23 cellular contexts compared by ENCODE assay signal in genomic region chr2:158841839-158842238, GRCh38. TPM values are rescaled to one million over a fixed set of nuclear protein-coding genes. Genes with fewer than 3 reads are reported as not detected.
DNase-seq lines count a peak whose midpoint lies in the region; FAIRE-seq and TF ChIP-seq lines count a peak whose summit lies in the region.
"Had no signal": no experiment of that assay in that cellular context is flagged by ENCODE, and none has a peak within 500 bp of the region (broad histone marks: within the 10 kb centered on the region; RNA-seq: fewer than 3 reads in every experiment).

No MANE protein-coding gene starts in this region.

- intact Hi-C loops in kidney (cut with DNase I) (no loop called here), testis (cut with DNase I; ENCODE audit: low total_unique reads) (no loop called here)

- H3K4me3 ChIP-seq in kidney (ENCODE audit: low read length in 2 of 2) (no peak overlapping the region), testis (no peak overlapping the region), MG63 (no peak overlapping the region)
- H3K4me3 ChIP-seq: BLaER1, transverse colon had no signal

- H3K4me1 ChIP-seq in kidney (ENCODE audit: control insufficient read depth in 1 of 2, insufficient read depth in 1 of 2, low read depth in 1 of 2, low read length in 2 of 2) (peaks cover 4% of the 10 kb centered on the region in 2 donors), testis (peaks cover 9% of the 10 kb centered on the region)
- H3K4me1 ChIP-seq: BLaER1 had no signal

- no peak overlapping the region for H3K27ac ChIP-seq in kidney (ENCODE audit: low read depth in 2 of 2, low read length in 2 of 2)
- H3K27ac ChIP-seq in testis = peak overlapping the region; percentile 21 to 53
- H3K27ac ChIP-seq: BLaER1 had no signal

- DNase-seq in GM04504 (ENCODE audit: low read depth) (peak; percentile 57), kidney (no peak), testis (no peak), NCI-H748 treated with DMSO at 0.1 percent for 48 hours (lab: John Stamatoyannopoulos, UW) (no peak), NCI-H524 (lab: John Stamatoyannopoulos, UW) (no peak), MG63 (no peak), HPDE6-E6E7 (ENCODE audit: extremely low spot score) (no peak)
- DNase-seq: activated CD4-positive, alpha-beta T cell treated with anti-CD3 and anti-CD28 coated beads for 1 hour; activated CD8-positive, alpha-beta memory T cell treated with anti-CD3 and anti-CD28 coated beads, Interleukin-2, amount 50 U/mL, for 4 hours; activated naive CD4-positive, alpha-beta T cell; DMS79; effector memory CD8-positive, alpha-beta T cell; glutamatergic neuron; islet precursor cell; NCI-H2171 treated with DMSO at 0.1 percent for 48 hours; NK-92 treated with Interleukin-12 subunit alpha and Interleukin-12 subunit beta, amount 100 ng/mL, for 24 hours; stimulated activated CD8-positive, alpha-beta memory T cell treated with anti-CD3 and anti-CD28 coated beads, Interleukin-4, amount 100 ng/mL, for 48 hours; transverse colon had no signal

- no peak overlapping the region for H3K9ac ChIP-seq in kidney (ENCODE audit: low read length in 2 of 2)
- H3K9ac ChIP-seq: BLaER1 had no signal

- TF ChIP-seq CTCF in kidney (IDR thresholded peaks at IDR 0.05; ENCODE audit: borderline replicate concordance, extremely low read depth, insufficient read depth) (no peak), testis (IDR thresholded peaks at IDR 0.05) (no peak)

- H3K27me3 ChIP-seq in testis = no peaks in the 10 kb centered on the region
- no peaks in the 10 kb centered on the region for H3K27me3 ChIP-seq in MG63
- H3K27me3 ChIP-seq: BLaER1, transverse colon had no signal

- FAIRE-seq in endometrium (lab: Jason Lieb, UNC) (peak; percentile 97), kidney (lab: Jason Lieb, UNC) (peak; percentile 45)

- TF ChIP-seq POLR2A in testis (IDR thresholded peaks at IDR 0.05) = no peak

- H3K9me3 ChIP-seq in kidney (ENCODE audit: control insufficient read depth in 1 of 2, low read length in 2 of 2) (no peaks in the 10 kb centered on the region), testis (no peaks in the 10 kb centered on the region), MG63 (no peaks in the 10 kb centered on the region)
- H3K9me3 ChIP-seq: BLaER1, transverse colon had no signal

- no peaks in the 10 kb centered on the region for H3K36me3 ChIP-seq in kidney (ENCODE audit: control insufficient read depth in 1 of 2, insufficient read depth in 2 of 2, low read length in 2 of 2)
- no peaks in the 10 kb centered on the region for H3K36me3 ChIP-seq in testis (ENCODE audit: low read depth, missing control alignments)
- H3K36me3 ChIP-seq in MG63 = no peaks in the 10 kb centered on the region
- H3K36me3 ChIP-seq: BLaER1, transverse colon had no signal

RNA-seq across cellular contexts. Expression of gene DAPL1, which starts 46.7 kb away (rescaled TPM):
- total RNA-seq in kidney (0.50 TPM), testis (1 to 10 TPM in 1 of 2 donors, not detected in 1; 4.2 TPM)
- polyA plus RNA-seq in kidney (ENCODE audit: insufficient read depth, low read depth, low replicate concordance) (3.6 TPM), testis (ENCODE audit: insufficient read depth, low read depth, low replicate concordance) (4.4 TPM)
- not detected in 2 replicates for total RNA-seq in MG63 (2014; rRNA removed; shearing (Covaris generic); ENCODE audit: low replicate concordance)
- total RNA-seq: pulmonary artery endothelial cell; T-helper 2 cell treated with Interferon-gamma antibody and Interleukin-4, amounts not matched to agents 100 ng/mL and 5 ng/mL, for 36 hours; transverse colon had no signal
- polyA plus RNA-seq: IgD-negative memory B cell had no signal

Comparison
In these comparisons a context has a peak if more than half of its experiments do, and no peak if none do; other contexts are left out.
1. H3K27ac ChIP-seq: peak in testis (2 of 2); none in kidney (0 of 2).